ENCODE assay signal across 19 cellular contexts in the genomic region with DNA sequence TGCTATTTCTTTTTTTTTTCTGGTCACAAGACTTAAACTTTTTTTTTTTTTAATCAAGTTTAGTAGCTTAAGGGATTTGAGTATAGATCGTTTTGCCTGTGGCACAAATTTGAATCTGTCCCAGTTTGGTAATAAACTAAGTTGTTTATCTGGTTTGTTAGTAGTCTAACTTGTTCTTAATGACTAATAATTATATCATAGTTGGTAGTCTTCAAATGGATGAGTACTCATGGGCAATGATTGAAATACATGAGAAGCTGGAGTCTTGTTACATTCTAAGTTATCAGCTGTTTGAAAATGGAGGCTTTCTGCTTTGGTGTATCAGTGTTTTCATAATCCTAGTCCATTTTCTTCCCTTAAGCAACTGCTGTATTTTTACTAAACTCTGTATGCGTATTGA.
"Had no signal": no experiment of that assay in that cellular context is flagged by ENCODE, and none has a peak within 500 bp of the region (broad histone marks: within the 10 kb centered on the region; RNA-seq: fewer than 3 reads in every experiment).

No MANE protein-coding gene starts in this region.

- H3K27ac Mint-ChIP-seq: activated naive CD4-positive, alpha-beta T cell treated with anti-CD3 and anti-CD28 coated beads for 36 hours; activated naive CD8-positive, alpha-beta T cell treated with anti-CD3 and anti-CD28 coated beads, Interleukin-2, amount 50 U/mL, for 24 hours; activated T-helper 17 cell treated with anti-CD3 and anti-CD28 coated beads, Interleukin-2, amount 50 U/mL, for 72 hours; natural killer cell had no signal

- H3K27me3 ChIP-seq: neutrophil, stomach, testis, upper lobe of right lung had no signal

- DNase-seq: activated CD4-positive, CD25-positive, alpha-beta regulatory T cell treated with anti-CD3 and anti-CD28 coated beads, Interleukin-2, amount 50 U/mL, for 72 hours; activated naive CD4-positive, alpha-beta T cell treated with anti-CD3 and anti-CD28 coated beads for 36 hours; activated naive CD8-positive, alpha-beta T cell treated with anti-CD3 and anti-CD28 coated beads, Interleukin-2, amount 50 U/mL, for 24 hours; activated T-cell treated with anti-CD3 and anti-CD28 coated beads for 4 hours; aorta; dermis blood vessel endothelial cell; effector memory CD8-positive, alpha-beta T cell; erythroblast; hippocampal formation; mesendoderm; natural killer cell; right cardiac atrium; small intestine; stomach; T-helper 1 cell; testis; upper lobe of right lung had no signal

- H3K9me3 ChIP-seq: neutrophil, stomach, testis, upper lobe of right lung had no signal

- H3K4me3 ChIP-seq: stomach, testis, upper lobe of right lung had no signal

- H3K27me3 Mint-ChIP-seq: activated naive CD8-positive, alpha-beta T cell treated with anti-CD3 and anti-CD28 coated beads, Interleukin-2, amount 50 U/mL, for 24 hours; activated T-helper 17 cell treated with anti-CD3 and anti-CD28 coated beads, Interleukin-2, amount 50 U/mL, for 72 hours; effector memory CD8-positive, alpha-beta T cell had no signal

- H3K27ac ChIP-seq: neutrophil, stomach, testis, upper lobe of right lung had no signal

- H3K9me3 Mint-ChIP-seq: activated naive CD4-positive, alpha-beta T cell treated with anti-CD3 and anti-CD28 coated beads for 36 hours; activated naive CD8-positive, alpha-beta T cell treated with anti-CD3 and anti-CD28 coated beads, Interleukin-2, amount 50 U/mL, for 24 hours; activated T-helper 17 cell treated with anti-CD3 and anti-CD28 coated beads, Interleukin-2, amount 50 U/mL, for 72 hours; effector memory CD8-positive, alpha-beta T cell; natural killer cell had no signal

- H3K4me3 Mint-ChIP-seq: activated naive CD4-positive, alpha-beta T cell treated with anti-CD3 and anti-CD28 coated beads for 36 hours; activated naive CD8-positive, alpha-beta T cell treated with anti-CD3 and anti-CD28 coated beads, Interleukin-2, amount 50 U/mL, for 24 hours; activated T-helper 17 cell treated with anti-CD3 and anti-CD28 coated beads, Interleukin-2, amount 50 U/mL, for 72 hours; effector memory CD8-positive, alpha-beta T cell; natural killer cell had no signal

- H3K4me1 ChIP-seq: testis, upper lobe of right lung had no signal
